In genomic region chr17:65137076-65137935, GRCh38 we compare ENCODE assay signal across 8 cellular contexts. TPM values are rescaled to one million over a fixed set of nuclear protein-coding genes. Genes with fewer than 3 reads are reported as not detected.
DNase-seq lines count a peak whose midpoint lies in the region; ATAC-seq, FAIRE-seq and TF ChIP-seq lines count a peak whose summit lies in the region.

RGS9 (plus strand) TSS chr17:65137370; CDS start chr17:65137541, 171 bp downstream.

- peak; percentile 93 for TF ChIP-seq CTCF in HepG2 (CRISPR knock-in tag; IDR thresholded peaks at IDR 0.05)

- DNase-seq in AG08395 (ENCODE audit: low spot score) (peak; percentile 75), NCI-H2196 treated with DMSO at 0.1 percent for 48 hours (lab: John Stamatoyannopoulos, UW; ENCODE audit: unreplicated experiment) (peak; percentile 78), dedifferentiated amniotic fluid mesenchymal stem cell (ENCODE audit: extremely low spot score) (peak; percentile 34), HepG2 (ENCODE audit: low spot score) (peak; percentile 52)
- peak; percentile 78 to 82 for DNase-seq in activated CD4-positive, alpha-beta T cell treated with anti-CD3 and anti-CD28 coated beads for 4 hours
- peak; percentile 74 to 85 for DNase-seq in stimulated activated CD4-positive, alpha-beta T cell treated with anti-CD3 and anti-CD28 coated beads, Interleukin-2, amount 100 ng/mL, for 48 hours

- BruUV-seq in HepG2 (replicated peaks; lab: Mats Ljungman, UMichigan) = no TSS peak

- peak; percentile 21 for FAIRE-seq in HepG2 (lab: Jason Lieb, UNC)

- TF ChIP-seq POLR2A in HepG2 (IDR thresholded peaks at IDR 0.05; ENCODE audit: insufficient read depth in 1 of 2, low read depth in 2 of 2, low read length in 2 of 2) = no peak

- no peak within 1 kb of the TSS for H3K9ac ChIP-seq in HepG2 (ENCODE audit: insufficient read depth, low read depth, low read length)

- H3K4me1 ChIP-seq in HepG2 (ENCODE audit: insufficient read depth, low read length) = peaks cover 22% of the 10 kb centered on the region

- POLR2A ChIA-PET in HepG2 (lab: Yijun Ruan, JAX) = interaction anchor here (1.0 kb wide), 1 partner anchor 162 kb away, joined by 3 read pairs; no protein-coding TSS in a partner anchor

- ATAC-seq in GM18873 (IDR thresholded peaks at IDR 0.05; ENCODE audit: low FRiP score, unreplicated experiment) (peak; percentile 76), HG03135 (IDR thresholded peaks at IDR 0.05; ENCODE audit: unreplicated experiment) (peak; percentile 95), HepG2 (peak; percentile 97)

- TF ChIP-seq RAD21 in HepG2 (CRISPR knock-in tag; IDR thresholded peaks at IDR 0.05) = peak; percentile 86

- H3K4me3 ChIP-seq in HepG2 (replicated peaks in 1 of 3; ENCODE audit: insufficient read depth in 1 of 3, low read depth in 2 of 3, low read length in 3 of 3) = peak within 1 kb of the TSS in 1 of 3 experiments; percentile 59; a peak in 1 of 6 replicates

- H3K27me3 ChIP-seq in HepG2 (ENCODE audit: control insufficient read depth in 1 of 2, insufficient read depth in 2 of 2, low read length in 2 of 2) = peaks cover 0 to 41% of the 10 kb centered on the region in 2 experiments; a peak in 3 of 5 replicates

- in situ Hi-C loops in HepG2 (cut with HindIII; ENCODE audit: extremely low pct_ligation_motif_present, low pct_unique_long_range_greater_than_20kb) = no loop called here

- H3K27ac ChIP-seq in HepG2 (ENCODE audit: extremely low read length, insufficient read depth, low read length) = no peak within 1 kb of the TSS

- H3K4me2 ChIP-seq in HepG2 (ENCODE audit: low read depth, low read length) = peak within 1 kb of the TSS; percentile 71

- H3K79me2 ChIP-seq in HepG2 (ENCODE audit: insufficient read depth, low read length) = no peaks in the 10 kb centered on the region

- CTCF ChIA-PET in HepG2 (lab: Yijun Ruan, JAX; ENCODE audit: low intra/inter-chr PET ratio, low total read pairs) = no interaction called here

- intact Hi-C loops in HepG2 (cut with micrococcal nuclease; ENCODE audit: unreplicated experiment) = no loop called here

- H3K36me3 ChIP-seq in HepG2 (replicated peaks in 1 of 2; ENCODE audit: control insufficient read depth in 1 of 2, insufficient read depth in 2 of 2, low read length in 2 of 2) = no peaks in the 10 kb centered on the region

- H2AFZ ChIP-seq in HepG2 (ENCODE audit: low read length) = no peak within 1 kb of the TSS

- H3K9me3 ChIP-seq in HepG2 (ENCODE audit: low read length) = no peaks in the 10 kb centered on the region

- WGBS in HepG2 (ENCODE audit: low lambda C conversion rate) = 9% methylated on average over 31 of the region's 53 CpGs

- no peaks in the 10 kb centered on the region for H4K20me1 ChIP-seq in HepG2 (ENCODE audit: insufficient read depth, low read length)

- no peak for TF ChIP-seq EP300 in HepG2 (IDR thresholded peaks at IDR 0.05; ENCODE audit: low read depth in 2 of 2, low read length in 2 of 2)
- TF ChIP-seq EP300 in HepG2 (CRISPR knock-in tag; IDR thresholded peaks at IDR 0.05; ENCODE audit: borderline replicate concordance) = no peak

TF ChIP-seq in HepG2, 621 proteins besides CTCF, POLR2A, EP300 and RAD21 (continues in another document):
- TF ChIP-seq ZNF160 (CRISPR knock-in tag; IDR thresholded peaks at IDR 0.05) (no peak), ZFP41 (CRISPR knock-in tag; IDR thresholded peaks at IDR 0.05; ENCODE audit: borderline replicate concordance) (no peak), KLF15 (CRISPR knock-in tag; IDR thresholded peaks at IDR 0.05; ENCODE audit: borderline replicate concordance) (no peak), POGK (CRISPR knock-in tag; conservative IDR thresholded peaks at IDR 0.05) (0 out of 2 replicates have a peak, but pooled peaks have one; percentile 52), RXRB (CRISPR knock-in tag; IDR thresholded peaks at IDR 0.05; ENCODE audit: borderline replicate concordance) (peak; percentile 34; the same call in 1 of the 2 replicates), ZNF616 (CRISPR knock-in tag; IDR thresholded peaks at IDR 0.05; ENCODE audit: low read depth) (0 out of 2 replicates have a peak, but pooled peaks have one; percentile 43), ZNF362 (CRISPR knock-in tag; IDR thresholded peaks at IDR 0.05; ENCODE audit: borderline replicate concordance) (no peak), SRSF4 (IDR thresholded peaks at IDR 0.05; ENCODE audit: low read depth, low read length, poor library complexity, severe bottlenecking) (no peak), SIX4 (CRISPR knock-in tag; IDR thresholded peaks at IDR 0.05) (no peak), RBAK (CRISPR knock-in tag; IDR thresholded peaks at IDR 0.05) (no peak), TFDP1 (CRISPR knock-in tag; IDR thresholded peaks at IDR 0.05; ENCODE audit: borderline replicate concordance) (peak; percentile 61; the same call in 1 of the 2 replicates), GPN1 (CRISPR knock-in tag; IDR thresholded peaks at IDR 0.05; ENCODE audit: borderline replicate concordance) (no peak), RXRA (CRISPR knock-in tag; IDR thresholded peaks at IDR 0.05) (peak; percentile 64), ZBTB21 (CRISPR knock-in tag; IDR thresholded peaks at IDR 0.05) (no peak), FOXK1 (CRISPR knock-in tag; IDR thresholded peaks at IDR 0.05; ENCODE audit: borderline replicate concordance, low read depth) (peak; percentile 46; the same call in 1 of the 2 replicates), MTF1 (CRISPR knock-in tag; IDR thresholded peaks at IDR 0.05) (no peak)

RNA-seq across cellular contexts. Expression of gene RGS9, which starts in this region (rescaled TPM):
- 0.44 and 0.66 TPM in 2 replicates for total RNA-seq in HepG2 (2016; rRNA removed; fragmentation: Illumina TruSeq; extraction: Trizol)
- total RNA-seq in HepG2 (2016; cell fraction: cytosol; rRNA removed; fragmentation: Illumina TruSeq; extraction: Trizol; ENCODE audit: low read depth) = 0.62 and 2.1 TPM in 2 replicates
- 0.13 and 0.37 TPM in 2 replicates for total RNA-seq in HepG2 (2016; cell fraction: insoluble cytoplasmic fraction; rRNA removed; fragmentation: Illumina TruSeq; extraction: Trizol)
- 1.5 and 2.3 TPM in 2 replicates for total RNA-seq in HepG2 (2016; cell fraction: membrane; rRNA removed; fragmentation: Illumina TruSeq; extraction: Trizol)
- not detected in 2 replicates for total RNA-seq in HepG2 (2016; cell fraction: nucleus; rRNA removed; fragmentation: Illumina TruSeq; extraction: Trizol)
- 0.43 and 0.74 TPM in 2 replicates for polyA plus RNA-seq in HepG2 (2011; rRNA removed)
- polyA plus RNA-seq in HepG2 (2011; cell fraction: cytosol; rRNA removed) = 0.22 and 0.24 TPM in 2 replicates
- 0.06 and 0.10 TPM in 2 replicates for polyA plus RNA-seq in HepG2 (2011; cell fraction: nucleus; rRNA removed)
- polyA plus RNA-seq in HepG2 (2012) = 0.47 and 0.65 TPM in 2 replicates
- 1.7 and 2.2 TPM in 2 replicates for polyA plus RNA-seq in HepG2 (2016; cell fraction: cytosol; fragmentation: Illumina TruSeq; extraction: Trizol; ENCODE audit: low read depth)
- polyA plus RNA-seq in HepG2 (2016; cell fraction: insoluble cytoplasmic fraction; fragmentation: Illumina TruSeq; extraction: Trizol; ENCODE audit: low read depth) = 0.62 and 0.74 TPM in 2 replicates
- polyA plus RNA-seq in HepG2 (2016; cell fraction: membrane; fragmentation: Illumina TruSeq; extraction: Trizol; ENCODE audit: low read depth) = 1.2 and 1.8 TPM in 2 replicates
- polyA plus RNA-seq in HepG2 (2016; cell fraction: nucleus; fragmentation: Illumina TruSeq; extraction: Trizol; ENCODE audit: insufficient read depth, low read depth) = 0.29 and 0.72 TPM in 2 replicates
- polyA minus RNA-seq in HepG2 (2011; rRNA and poly(A)+ RNA removed; ENCODE audit: low replicate concordance) = 0.20 and 0.23 TPM in 2 replicates
- not detected in 2 replicates for polyA minus RNA-seq in HepG2 (2011; cell fraction: cytosol; rRNA and poly(A)+ RNA removed)
- polyA minus RNA-seq in HepG2 (2011; cell fraction: nucleus; rRNA and poly(A)+ RNA removed) = 0.13 TPM in 1 of 2 replicates, not detected in the other
